In the genomic region with DNA sequence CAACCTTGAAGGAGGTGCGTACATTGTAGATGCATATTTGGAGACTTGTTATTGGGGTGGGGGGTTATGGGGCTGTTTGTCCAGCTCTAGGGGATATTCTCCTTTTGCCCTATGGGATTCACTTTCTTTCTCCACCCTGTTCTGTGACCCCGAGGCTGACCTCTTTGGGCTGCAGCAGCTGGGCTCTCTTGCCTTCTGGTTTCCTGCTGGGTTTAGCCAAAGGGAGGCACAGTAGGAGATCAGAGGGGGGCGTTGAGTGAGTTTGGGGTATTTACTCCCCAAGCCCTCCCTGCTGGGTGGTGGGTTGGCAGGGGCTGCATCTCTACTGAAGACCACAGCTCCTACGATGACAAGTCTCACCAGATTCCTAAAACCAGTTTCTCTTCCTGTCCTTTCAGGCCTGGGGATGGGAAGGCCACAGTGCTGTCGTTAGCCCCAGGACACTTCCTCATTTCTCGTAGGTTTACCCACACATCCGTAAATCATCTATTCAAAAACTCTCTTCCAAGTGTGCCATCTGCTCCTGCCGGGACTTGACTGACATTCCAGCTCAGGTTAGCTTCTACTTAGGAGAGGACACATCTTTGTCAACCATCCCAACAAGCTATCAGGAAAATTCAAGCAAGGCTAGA, we compare ENCODE assay signal across 16 cellular contexts.
DNase-seq lines count a peak whose midpoint lies in the region; TF ChIP-seq lines count a peak whose summit lies in the region.
"Had no signal": no experiment of that assay in that cellular context is flagged by ENCODE, and none has a peak within 500 bp of the region (broad histone marks: within the 10 kb centered on the region; RNA-seq: fewer than 3 reads in every experiment).

No MANE protein-coding gene starts in this region.

- in situ Hi-C loops in mammary epithelial cell (cut with MboI; ENCODE audit: low sequenced_read_pairs in 2 of 2): no loop called here

- H3K9me3 Mint-ChIP-seq in nephron: no peaks in the 10 kb centered on the region
- H3K9me3 Mint-ChIP-seq: activated CD4-positive, alpha-beta memory T cell treated with anti-CD3 and anti-CD28 coated beads for 36 hours; activated T-helper 1 cell treated with anti-CD3 and anti-CD28 coated beads, Interleukin-12 subunit alpha, Interleukin-12 subunit beta, Interleukin-2, Interleukin-4 antibody, amounts not matched to agents 30 ng/mL and 10 ng/mL and 1 ng/mL, durations not matched to agents 14 hours and 24 hours and 36 hours; stimulated activated naive CD8-positive, alpha-beta T cell treated with anti-CD3 and anti-CD28 coated beads, Interleukin-15, Interleukin-2, amounts not matched to agents 100 ng/mL and 50 ng/mL, for 24 hours had no signal

- DNase-seq in ELF-1 (ENCODE audit: low read depth, low spot score) (peak; percentile 68), NCI-H146 treated with DMSO at 0.1 percent for 48 hours (lab: John Stamatoyannopoulos, UW; ENCODE audit: unreplicated experiment) (peak; percentile 40), mammary epithelial cell (no peak), NCI-H82 (lab: John Stamatoyannopoulos, UW) (no peak), SW480 (ENCODE audit: low spot score) (no peak), NCI-H1694 (lab: John Stamatoyannopoulos, UW) (no peak)
- DNase-seq in activated effector memory CD4-positive, alpha-beta T cell treated with Interleukin-2 at 50 U/mL for 16 hours: no peak
- DNase-seq: activated CD4-positive, alpha-beta memory T cell treated with anti-CD3 and anti-CD28 coated beads for 36 hours; lower lobe of right lung; NCI-H2029 treated with DMSO at 0.1 percent for 48 hours; nucleus accumbens; T1000 had no signal

- no peaks in the 10 kb centered on the region for H4K20me1 ChIP-seq in mammary epithelial cell (ENCODE audit: insufficient read depth, low read length)

- no peak overlapping the region for H3K9ac ChIP-seq in mammary epithelial cell (ENCODE audit: insufficient read depth, low read length)
- H3K9ac ChIP-seq: KMS-11 had no signal

- H3K79me2 ChIP-seq in mammary epithelial cell (ENCODE audit: insufficient read depth, low read length): no peaks in the 10 kb centered on the region

- H3K27me3 ChIP-seq in mammary epithelial cell (ENCODE audit: insufficient read depth, low read length): no peaks in the 10 kb centered on the region

- no peaks in the 10 kb centered on the region for H3K27me3 Mint-ChIP-seq in nephron (ENCODE audit: low read depth)

- peaks cover 60% of the 10 kb centered on the region for H3K4me1 Mint-ChIP-seq in nephron

- dilution Hi-C loops in mammary epithelial cell (cut with HindIII; ENCODE audit: low sequenced_read_pairs): no loop called here

- H3K27ac Mint-ChIP-seq in nephron: peak overlapping the region; percentile 88 to 95 (median 92)
- H3K27ac Mint-ChIP-seq: activated CD4-positive, alpha-beta memory T cell treated with anti-CD3 and anti-CD28 coated beads for 36 hours; activated T-helper 1 cell treated with anti-CD3 and anti-CD28 coated beads, Interleukin-12 subunit alpha, Interleukin-12 subunit beta, Interleukin-2, Interleukin-4 antibody, amounts not matched to agents 30 ng/mL and 10 ng/mL and 1 ng/mL, durations not matched to agents 14 hours and 24 hours and 36 hours; stimulated activated naive CD8-positive, alpha-beta T cell treated with anti-CD3 and anti-CD28 coated beads, Interleukin-15, Interleukin-2, amounts not matched to agents 100 ng/mL and 50 ng/mL, for 24 hours had no signal

- peaks cover 23% of the 10 kb centered on the region for H3K4me1 ChIP-seq in mammary epithelial cell (ENCODE audit: insufficient read depth, low read length)
- H3K4me1 ChIP-seq: lower lobe of right lung had no signal

- no peaks in the 10 kb centered on the region for H3K36me3 Mint-ChIP-seq in nephron (ENCODE audit: low read depth)
- H3K36me3 Mint-ChIP-seq: activated CD4-positive, alpha-beta memory T cell treated with anti-CD3 and anti-CD28 coated beads for 36 hours had no signal

- H3K4me2 ChIP-seq in mammary epithelial cell (ENCODE audit: insufficient read depth, low read depth, low read length): no peak overlapping the region
- H3K4me2 ChIP-seq: KMS-11 had no signal

- H3K36me3 ChIP-seq in mammary epithelial cell (ENCODE audit: insufficient read depth, low read length): no peaks in the 10 kb centered on the region
- H3K36me3 ChIP-seq: lower lobe of right lung had no signal

- peak overlapping the region; percentile 70 for H2AFZ ChIP-seq in mammary epithelial cell (ENCODE audit: low read depth, low read length)

- CTCF ChIA-PET in mammary epithelial cell (lab: Charles Lee; ENCODE audit: low non-redundant PET): no interaction called here

- 35% methylated on average over 6 of the region's 8 CpGs for whole genome bisulfite sequencing in mammary epithelial cell (ENCODE audit: low coverage, missing lambda C conversion rate)

- no peak overlapping the region for H3K4me3 ChIP-seq in mammary epithelial cell (replicated peaks in 1 of 3; ENCODE audit: insufficient read depth in 1 of 3, low read depth in 2 of 3, low read length in 3 of 3)
- H3K4me3 ChIP-seq: lower lobe of right lung had no signal

- no peak for TF ChIP-seq CTCF in mammary epithelial cell (conservative IDR thresholded peaks at IDR 0.05 in 1 of 2, IDR thresholded peaks at IDR 0.05 in 1 of 2; ENCODE audit: extremely low read depth in 1 of 2, insufficient read depth in 1 of 2, low read depth in 1 of 2, low read length in 2 of 2)
- no peak for TF ChIP-seq CTCF in nephron (IDR thresholded peaks at IDR 0.05; ENCODE audit: unreplicated experiment in 3 of 3)

- no TSS peak for BruUV-seq in mammary epithelial cell (replicated peaks; lab: Mats Ljungman, UMichigan)

- peak overlapping the region in 2 of 3 experiments; percentile 9 to 16 for H3K4me3 Mint-ChIP-seq in nephron
- H3K4me3 Mint-ChIP-seq: activated CD4-positive, alpha-beta memory T cell treated with anti-CD3 and anti-CD28 coated beads for 36 hours; activated T-helper 1 cell treated with anti-CD3 and anti-CD28 coated beads, Interleukin-12 subunit alpha, Interleukin-12 subunit beta, Interleukin-2, Interleukin-4 antibody, amounts not matched to agents 30 ng/mL and 10 ng/mL and 1 ng/mL, durations not matched to agents 14 hours and 24 hours and 36 hours; stimulated activated naive CD8-positive, alpha-beta T cell treated with anti-CD3 and anti-CD28 coated beads, Interleukin-15, Interleukin-2, amounts not matched to agents 100 ng/mL and 50 ng/mL, for 24 hours had no signal

- H3K27ac ChIP-seq in mammary epithelial cell (ENCODE audit: insufficient read depth, low read depth, low read length): no peak overlapping the region
- H3K27ac ChIP-seq: KMS-11, lower lobe of right lung had no signal

- no peaks in the 10 kb centered on the region for H3K9me3 ChIP-seq in mammary epithelial cell (replicated peaks; ENCODE audit: insufficient read depth, low read length)
- H3K9me3 ChIP-seq: lower lobe of right lung had no signal

- intact Hi-C loops in mammary epithelial cell (cut with micrococcal nuclease): no loop called here

Comparison
In these comparisons a context has a peak if more than half of its experiments do, and no peak if none do; other contexts are left out.
1. DNase-seq: peak in ELF-1 (single experiment) and NCI-H146 treated with DMSO at 0.1 percent for 48 hours (single experiment); none in mammary epithelial cell (single experiment), NCI-H82 (single experiment), SW480 (single experiment), activated effector memory CD4-positive, alpha-beta T cell treated with Interleukin-2 at 50 U/mL for 16 hours (single experiment) and NCI-H1694 (single experiment).